8 cellular contexts compared by ENCODE assay signal in genomic region chr9:21831841-21832509, GRCh38. TPM values are rescaled to one million over a fixed set of nuclear protein-coding genes. Genes with fewer than 3 reads are reported as not detected.
DNase-seq lines count a peak whose midpoint lies in the region; ATAC-seq, FAIRE-seq and TF ChIP-seq lines count a peak whose summit lies in the region.

No MANE protein-coding gene starts in this region.

- TF ChIP-seq CTCF in GM10248 (IDR thresholded peaks at IDR 0.05; ENCODE audit: control extremely low read depth, extremely low read depth, low read depth, missing control alignments), result no peak
- TF ChIP-seq CTCF in HL-60 (IDR thresholded peaks at IDR 0.05; ENCODE audit: insufficient read depth, low read length), result no peak
- TF ChIP-seq CTCF in astrocyte (IDR thresholded peaks at IDR 0.05; ENCODE audit: insufficient read depth, low read depth, low read length), result no peak
- no peak for TF ChIP-seq CTCF in natural killer cell (IDR thresholded peaks at IDR 0.05)

- peaks cover 33% of the 10 kb centered on the region for H3K36me3 Mint-ChIP-seq in astrocyte (ENCODE audit: low read depth, unreplicated experiment)
- peaks cover 3% of the 10 kb centered on the region for H3K36me3 Mint-ChIP-seq in natural killer cell

- no peaks in the 10 kb centered on the region for H3K27me3 ChIP-seq in HL-60 (ENCODE audit: insufficient read depth, poor library complexity, severe bottlenecking)
- no peaks in the 10 kb centered on the region for H3K27me3 ChIP-seq in astrocyte (ENCODE audit: insufficient read depth, low read length)

- CTCF ChIA-PET in GM10248 (lab: Yijun Ruan, JAX), result interaction anchor here (0.9 to 7.8 kb wide), 5 partner anchors 19 to 205 kb away, joined by 3 to 40 read pairs (median 3); partner anchors contain the start of gene CDKN2B

- peak overlapping the region; percentile 67 for H3K9ac ChIP-seq in astrocyte (ENCODE audit: low read length)

- H3K4me1 Mint-ChIP-seq in astrocyte (ENCODE audit: low read depth, unreplicated experiment) (peaks cover 27% of the 10 kb centered on the region), natural killer cell (peaks cover 23 to 24% of the 10 kb centered on the region in 2 donors)

- H3K4me3 ChIP-seq in HL-60 (replicated peaks; ENCODE audit: insufficient read depth, low read length) (no peak overlapping the region), astrocyte (ENCODE audit: insufficient read depth, low read depth, low read length) (no peak overlapping the region)

- H3K27ac Mint-ChIP-seq in astrocyte (ENCODE audit: unreplicated experiment), result peak overlapping the region; percentile 79
- peak overlapping the region in 1 of 2 donors; percentile 10 for H3K27ac Mint-ChIP-seq in natural killer cell

- FAIRE-seq in astrocyte (lab: Jason Lieb, UNC), result peak; percentile 54

- H3K4me3 Mint-ChIP-seq in astrocyte (ENCODE audit: unreplicated experiment), result peak overlapping the region; percentile 17
- no peak overlapping the region for H3K4me3 Mint-ChIP-seq in natural killer cell

- no peaks in the 10 kb centered on the region for H3K9me3 ChIP-seq in astrocyte (ENCODE audit: insufficient read depth, low read depth, low read length)

- H4K20me1 ChIP-seq in astrocyte (ENCODE audit: insufficient read depth, low read length), result peaks cover 6% of the 10 kb centered on the region

- H3K79me2 ChIP-seq in astrocyte (ENCODE audit: insufficient read depth, low read length), result peaks cover 42% of the 10 kb centered on the region

- intact Hi-C loops in natural killer cell (cut with micrococcal nuclease), result no loop called here

- POLR2A ChIA-PET in GM10248 (lab: Yijun Ruan, JAX), result no interaction called here

- peaks cover 35% of the 10 kb centered on the region for H3K4me1 ChIP-seq in astrocyte (ENCODE audit: insufficient read depth, low read length)

- H3K27ac ChIP-seq in HL-60 (replicated peaks) (peak overlapping the region; percentile 63; the same call in 1 of the 2 replicates), astrocyte (ENCODE audit: low read depth, low read length) (peak overlapping the region; percentile 87)

- peaks cover 33% of the 10 kb centered on the region for H3K36me3 ChIP-seq in astrocyte (ENCODE audit: insufficient read depth, low read length)

- H3K9me3 Mint-ChIP-seq in astrocyte (ENCODE audit: unreplicated experiment), result no peaks in the 10 kb centered on the region
- no peaks in the 10 kb centered on the region for H3K9me3 Mint-ChIP-seq in natural killer cell

- DNase-seq in GM10248 (ENCODE audit: extremely low spot score) (peak; percentile 51), HL-60 (ENCODE audit: low read depth in 1 of 2, low spot score in 1 of 2) (no peak), astrocyte (ENCODE audit: low read depth) (peak; percentile 94), natural killer cell (no peak), NCI-H2107 treated with DMSO at 0.1 percent for 48 hours (lab: John Stamatoyannopoulos, UW; ENCODE audit: unreplicated experiment) (no peak), retina (no peak), COR-L47 (lab: John Stamatoyannopoulos, UW) (no peak)

- H3K27me3 Mint-ChIP-seq in astrocyte (ENCODE audit: low read depth, unreplicated experiment) (no peaks in the 10 kb centered on the region), natural killer cell (ENCODE audit: low read depth in 2 of 2) (no peaks in the 10 kb centered on the region)

- ATAC-seq in GM21390 (IDR thresholded peaks at IDR 0.05; ENCODE audit: unreplicated experiment) (peak; percentile 42), natural killer cell (peak in 2 of 3 donors; percentile 39)

- H2AFZ ChIP-seq in astrocyte (ENCODE audit: low read depth, low read length), result no peak overlapping the region

- peak overlapping the region; percentile 45 for H3K4me2 ChIP-seq in astrocyte (ENCODE audit: low read length)

RNA-seq across cellular contexts. Expression of gene MTAP, which starts 29.5 kb away (rescaled TPM):
- total RNA-seq in astrocyte (43.8 and 56.1 TPM in 2 replicates), natural killer cell (10 to 100 TPM; 19.4 to 20.7 (median 19.6) TPM)

Comparison
In these comparisons a context has a peak if more than half of its experiments do, and no peak if none do; other contexts are left out.
1. DNase-seq: peak in GM10248 (single experiment) and astrocyte (single experiment); none in HL-60 (0 of 2), natural killer cell (single experiment), NCI-H2107 treated with DMSO at 0.1 percent for 48 hours (single experiment), retina (single experiment) and COR-L47 (single experiment).